In the genomic region with DNA sequence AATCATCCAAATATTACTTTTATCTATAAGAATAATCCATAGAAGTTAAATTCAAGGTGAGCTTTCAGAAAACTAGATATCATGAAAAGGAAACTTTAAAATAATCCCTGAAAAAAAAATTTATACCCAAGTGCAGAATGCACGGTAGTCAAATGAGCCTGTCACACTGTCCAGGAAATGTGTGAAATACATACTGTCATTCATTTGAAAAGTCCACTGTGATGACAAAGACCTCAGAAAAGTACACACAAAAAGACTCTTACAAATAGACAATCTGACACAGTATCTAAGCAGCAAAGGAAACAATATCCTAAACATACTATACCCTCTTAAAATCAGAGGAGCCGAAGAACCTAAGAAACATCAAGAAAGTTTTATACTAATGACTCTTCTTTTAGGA, we compare ENCODE assay signal across 16 cellular contexts. TPM values are rescaled to one million over a fixed set of nuclear protein-coding genes. Genes with fewer than 3 reads are reported as not detected.
DNase-seq lines count a peak whose midpoint lies in the region; ATAC-seq and TF ChIP-seq lines count a peak whose summit lies in the region.
"Had no signal": no experiment of that assay in that cellular context is flagged by ENCODE, and none has a peak within 500 bp of the region (broad histone marks: within the 10 kb centered on the region; RNA-seq: fewer than 3 reads in every experiment).

No MANE protein-coding gene starts in this region.

- POLR2A ChIA-PET in activated CD4-positive, alpha-beta T cell treated with anti-CD3 and anti-CD28 coated beads for 36 hours (lab: Charles Lee), result no interaction called here

- no peak for DNase-seq in activated CD4-positive, alpha-beta T cell treated with anti-CD3 and anti-CD28 coated beads, Interleukin-2, amount 10 ng/mL, durations not matched to agents 24 days and 14 days
- DNase-seq in activated CD4-positive, alpha-beta T cell treated with anti-CD3 and anti-CD28 coated beads for 36 hours, result no peak
- no peak for DNase-seq in activated naive CD8-positive, alpha-beta T cell treated with anti-CD3 and anti-CD28 coated beads, Interleukin-2, amount 50 U/mL, for 24 hours
- no peak for DNase-seq in activated naive CD8-positive, alpha-beta T cell treated with anti-CD3 and anti-CD28 coated beads for 36 hours
- DNase-seq in memory B cell (ENCODE audit: low spot score in 2 of 2) (no peak), stomach (no peak), DMS153 treated with DMSO at 0.1 percent for 48 hours (lab: John Stamatoyannopoulos, UW; ENCODE audit: unreplicated experiment) (no peak)
- DNase-seq: Calu3, DMS79 treated with DMSO at 0.1 percent for 48 hours, EL, H7 had no signal

- H3K4me3 ChIP-seq in stomach, result no peak overlapping the region
- H3K4me3 ChIP-seq: GM23338 had no signal

- no peaks in the 10 kb centered on the region for H3K27me3 ChIP-seq in stomach

- CTCF ChIA-PET in activated CD4-positive, alpha-beta T cell treated with anti-CD3 and anti-CD28 coated beads for 36 hours (lab: Charles Lee), result no interaction called here

- no peak for ATAC-seq in activated CD4-positive, alpha-beta T cell treated with anti-CD3 and anti-CD28 coated beads for 36 hours
- ATAC-seq in activated naive CD8-positive, alpha-beta T cell treated with anti-CD3 and anti-CD28 coated beads, Interleukin-2, amount 50 U/mL, for 24 hours, result no peak
- ATAC-seq in memory B cell (ENCODE audit: low read depth), result no peak
- ATAC-seq in stimulated activated memory B cell treated with anti-CD40 and anti-IgM and Interleukin-4, amounts not matched to agents 10 μg/mL and 1 μg/mL and 100 μg/mL, for 72 hours, result no peak
- ATAC-seq: GM23338 had no signal

- no peak for TF ChIP-seq EP300 in stomach (IDR thresholded peaks at IDR 0.05)

- no peaks in the 10 kb centered on the region for H3K27me3 Mint-ChIP-seq in activated CD4-positive, alpha-beta T cell treated with anti-CD3 and anti-CD28 coated beads, Interleukin-2, amount 10 ng/mL, durations not matched to agents 24 days and 14 days
- no peaks in the 10 kb centered on the region for H3K27me3 Mint-ChIP-seq in activated CD4-positive, alpha-beta T cell treated with anti-CD3 and anti-CD28 coated beads for 36 hours
- no peaks in the 10 kb centered on the region for H3K27me3 Mint-ChIP-seq in activated naive CD8-positive, alpha-beta T cell treated with anti-CD3 and anti-CD28 coated beads, Interleukin-2, amount 50 U/mL, for 24 hours
- H3K27me3 Mint-ChIP-seq in activated naive CD8-positive, alpha-beta T cell treated with anti-CD3 and anti-CD28 coated beads for 36 hours, result no peaks in the 10 kb centered on the region
- no peaks in the 10 kb centered on the region for H3K27me3 Mint-ChIP-seq in memory B cell
- no peaks in the 10 kb centered on the region for H3K27me3 Mint-ChIP-seq in stimulated activated memory B cell treated with anti-CD40 and anti-IgM and Interleukin-4, amounts not matched to agents 10 μg/mL and 1 μg/mL and 100 μg/mL, for 72 hours

- no peaks in the 10 kb centered on the region for H3K9me3 ChIP-seq in stomach

- peaks cover 0 to 15% (median 2%) of the 10 kb centered on the region in 4 donors for H3K4me1 ChIP-seq in stomach

- TF ChIP-seq CTCF in stomach (IDR thresholded peaks at IDR 0.05), result no peak

- no peak overlapping the region for H3K27ac ChIP-seq in stomach
- H3K27ac ChIP-seq: 22Rv1, HL-60 had no signal

- no peak overlapping the region for H3K4me3 Mint-ChIP-seq in activated CD4-positive, alpha-beta T cell treated with anti-CD3 and anti-CD28 coated beads, Interleukin-2, amount 10 ng/mL, durations not matched to agents 24 days and 14 days
- no peak overlapping the region for H3K4me3 Mint-ChIP-seq in activated CD4-positive, alpha-beta T cell treated with anti-CD3 and anti-CD28 coated beads for 36 hours
- H3K4me3 Mint-ChIP-seq in activated naive CD8-positive, alpha-beta T cell treated with anti-CD3 and anti-CD28 coated beads, Interleukin-2, amount 50 U/mL, for 24 hours, result no peak overlapping the region
- no peak overlapping the region for H3K4me3 Mint-ChIP-seq in activated naive CD8-positive, alpha-beta T cell treated with anti-CD3 and anti-CD28 coated beads for 36 hours
- H3K4me3 Mint-ChIP-seq in memory B cell, result no peak overlapping the region
- no peak overlapping the region for H3K4me3 Mint-ChIP-seq in stimulated activated memory B cell treated with anti-CD40 and anti-IgM and Interleukin-4, amounts not matched to agents 10 μg/mL and 1 μg/mL and 100 μg/mL, for 72 hours
- H3K4me3 Mint-ChIP-seq: CD14-positive monocyte, GM23338 had no signal

- 84 to 93% (median 89%) methylated on average over 2 of the region's 2 CpGs for WGBS in stomach, 5 donors

- H3K9me3 Mint-ChIP-seq in activated CD4-positive, alpha-beta T cell treated with anti-CD3 and anti-CD28 coated beads, Interleukin-2, amount 10 ng/mL, durations not matched to agents 24 days and 14 days, result no peaks in the 10 kb centered on the region
- peaks cover 5% of the 10 kb centered on the region for H3K9me3 Mint-ChIP-seq in activated CD4-positive, alpha-beta T cell treated with anti-CD3 and anti-CD28 coated beads for 36 hours (ENCODE audit: low read depth)
- peaks cover 4% of the 10 kb centered on the region for H3K9me3 Mint-ChIP-seq in activated naive CD8-positive, alpha-beta T cell treated with anti-CD3 and anti-CD28 coated beads, Interleukin-2, amount 50 U/mL, for 24 hours
- peaks cover 10% of the 10 kb centered on the region for H3K9me3 Mint-ChIP-seq in activated naive CD8-positive, alpha-beta T cell treated with anti-CD3 and anti-CD28 coated beads for 36 hours
- no peaks in the 10 kb centered on the region for H3K9me3 Mint-ChIP-seq in memory B cell
- peaks cover 2% of the 10 kb centered on the region for H3K9me3 Mint-ChIP-seq in stimulated activated memory B cell treated with anti-CD40 and anti-IgM and Interleukin-4, amounts not matched to agents 10 μg/mL and 1 μg/mL and 100 μg/mL, for 72 hours
- H3K9me3 Mint-ChIP-seq: GM23338 had no signal

- peak overlapping the region; percentile 7 for H3K27ac Mint-ChIP-seq in activated CD4-positive, alpha-beta T cell treated with anti-CD3 and anti-CD28 coated beads, Interleukin-2, amount 10 ng/mL, durations not matched to agents 24 days and 14 days
- no peak overlapping the region for H3K27ac Mint-ChIP-seq in activated CD4-positive, alpha-beta T cell treated with anti-CD3 and anti-CD28 coated beads for 36 hours
- peak overlapping the region; percentile 3 for H3K27ac Mint-ChIP-seq in activated naive CD8-positive, alpha-beta T cell treated with anti-CD3 and anti-CD28 coated beads, Interleukin-2, amount 50 U/mL, for 24 hours
- H3K27ac Mint-ChIP-seq in activated naive CD8-positive, alpha-beta T cell treated with anti-CD3 and anti-CD28 coated beads for 36 hours, result no peak overlapping the region
- peak overlapping the region; percentile 14 for H3K27ac Mint-ChIP-seq in memory B cell
- peak overlapping the region; percentile 63 for H3K27ac Mint-ChIP-seq in stimulated activated memory B cell treated with anti-CD40 and anti-IgM and Interleukin-4, amounts not matched to agents 10 μg/mL and 1 μg/mL and 100 μg/mL, for 72 hours
- H3K27ac Mint-ChIP-seq: CD14-positive monocyte, GM23338 had no signal

- peaks cover 13% of the 10 kb centered on the region for H3K4me1 Mint-ChIP-seq in activated CD4-positive, alpha-beta T cell treated with anti-CD3 and anti-CD28 coated beads, Interleukin-2, amount 10 ng/mL, durations not matched to agents 24 days and 14 days
- peaks cover 44% of the 10 kb centered on the region for H3K4me1 Mint-ChIP-seq in activated CD4-positive, alpha-beta T cell treated with anti-CD3 and anti-CD28 coated beads for 36 hours
- H3K4me1 Mint-ChIP-seq in activated naive CD8-positive, alpha-beta T cell treated with anti-CD3 and anti-CD28 coated beads, Interleukin-2, amount 50 U/mL, for 24 hours, result peaks cover 34% of the 10 kb centered on the region
- H3K4me1 Mint-ChIP-seq in activated naive CD8-positive, alpha-beta T cell treated with anti-CD3 and anti-CD28 coated beads for 36 hours, result peaks cover 39% of the 10 kb centered on the region
- H3K4me1 Mint-ChIP-seq in memory B cell, result peaks cover 32% of the 10 kb centered on the region
- H3K4me1 Mint-ChIP-seq in stimulated activated memory B cell treated with anti-CD40 and anti-IgM and Interleukin-4, amounts not matched to agents 10 μg/mL and 1 μg/mL and 100 μg/mL, for 72 hours, result peaks cover 50% of the 10 kb centered on the region
- H3K4me1 Mint-ChIP-seq: CD14-positive monocyte had no signal

- H3K36me3 Mint-ChIP-seq in activated CD4-positive, alpha-beta T cell treated with anti-CD3 and anti-CD28 coated beads, Interleukin-2, amount 10 ng/mL, durations not matched to agents 24 days and 14 days (ENCODE audit: low read depth), result peaks cover 47% of the 10 kb centered on the region
- H3K36me3 Mint-ChIP-seq in activated CD4-positive, alpha-beta T cell treated with anti-CD3 and anti-CD28 coated beads for 36 hours (ENCODE audit: low read depth), result peaks cover 48% of the 10 kb centered on the region
- peaks cover 57% of the 10 kb centered on the region for H3K36me3 Mint-ChIP-seq in activated naive CD8-positive, alpha-beta T cell treated with anti-CD3 and anti-CD28 coated beads, Interleukin-2, amount 50 U/mL, for 24 hours (ENCODE audit: low read depth)
- H3K36me3 Mint-ChIP-seq in activated naive CD8-positive, alpha-beta T cell treated with anti-CD3 and anti-CD28 coated beads for 36 hours, result peaks cover 77% of the 10 kb centered on the region
- peaks cover 38% of the 10 kb centered on the region for H3K36me3 Mint-ChIP-seq in memory B cell
- peaks cover 55% of the 10 kb centered on the region for H3K36me3 Mint-ChIP-seq in stimulated activated memory B cell treated with anti-CD40 and anti-IgM and Interleukin-4, amounts not matched to agents 10 μg/mL and 1 μg/mL and 100 μg/mL, for 72 hours

- no peak for TF ChIP-seq POLR2A in stomach (IDR thresholded peaks at IDR 0.05)

- intact Hi-C loops in activated CD4-positive, alpha-beta T cell treated with anti-CD3 and anti-CD28 coated beads, Interleukin-2, amount 10 ng/mL, durations not matched to agents 24 days and 14 days (cut with micrococcal nuclease), result no loop called here
- intact Hi-C loops in activated CD4-positive, alpha-beta T cell treated with anti-CD3 and anti-CD28 coated beads for 36 hours (cut with DNase I, micrococcal nuclease), result no loop called here
- intact Hi-C loops in stomach (cut with DNase I; ENCODE audit: low total_unique reads), result no loop called here

- peaks cover 0 to 18% (median 12%) of the 10 kb centered on the region in 4 donors for H3K36me3 ChIP-seq in stomach

RNA-seq across cellular contexts. Expression of gene SUCLG2, which starts 29.7 kb away (rescaled TPM):
- total RNA-seq in activated CD4-positive, alpha-beta T cell treated with anti-CD3 and anti-CD28 coated beads, Interleukin-2, amount 10 ng/mL, durations not matched to agents 24 days and 14 days, result 33.2 and 34.6 TPM in 2 replicates
- total RNA-seq in activated CD4-positive, alpha-beta T cell treated with anti-CD3 and anti-CD28 coated beads for 36 hours, result 10 to 100 TPM; 58.2 to 61.1 TPM
- 10 to 100 TPM; 64.2 to 65.4 TPM for total RNA-seq in activated naive CD8-positive, alpha-beta T cell treated with anti-CD3 and anti-CD28 coated beads for 36 hours
- 100 to 1,000 TPM in 2 of 5 donors, 10 to 100 TPM in 3; 30.9 to 174 (median 74.5) TPM for total RNA-seq in stomach
- 100 to 1,000 TPM in 1 of 3 donors, 10 to 100 TPM in 2; 53.7 to 115 (median 75.3) TPM for polyA plus RNA-seq in stomach

Comparison
In these comparisons a context has a peak if more than half of its experiments do, and no peak if none do; other contexts are left out.
1. H3K27ac Mint-ChIP-seq: peak in activated CD4-positive, alpha-beta T cell treated with anti-CD3 and anti-CD28 coated beads, Interleukin-2, amount 10 ng/mL, durations not matched to agents 24 days and 14 days (single experiment), activated naive CD8-positive, alpha-beta T cell treated with anti-CD3 and anti-CD28 coated beads, Interleukin-2, amount 50 U/mL, for 24 hours (single experiment), memory B cell (single experiment) and stimulated activated memory B cell treated with anti-CD40 and anti-IgM and Interleukin-4, amounts not matched to agents 10 μg/mL and 1 μg/mL and 100 μg/mL, for 72 hours (single experiment); none in activated CD4-positive, alpha-beta T cell treated with anti-CD3 and anti-CD28 coated beads for 36 hours (single experiment) and activated naive CD8-positive, alpha-beta T cell treated with anti-CD3 and anti-CD28 coated beads for 36 hours (single experiment).